ENCODE assay signal across 15 cellular contexts in genomic region chr1:7341145-7341900, GRCh38.
DNase-seq lines count a peak whose midpoint lies in the region; ATAC-seq, FAIRE-seq and TF ChIP-seq lines count a peak whose summit lies in the region.
"Had no signal": no experiment of that assay in that cellular context is flagged by ENCODE, and none has a peak within 500 bp of the region (broad histone marks: within the 10 kb centered on the region; RNA-seq: fewer than 3 reads in every experiment).

No MANE protein-coding gene starts in this region.

- H3K27ac Mint-ChIP-seq in astrocyte (ENCODE audit: unreplicated experiment): no peak overlapping the region
- no peak overlapping the region for H3K27ac Mint-ChIP-seq in activated CD4-positive, alpha-beta T cell treated with anti-CD3 and anti-CD28 coated beads, Interleukin-2, amount 10 ng/mL, durations not matched to agents 24 days and 14 days
- no peak overlapping the region for H3K27ac Mint-ChIP-seq in activated naive CD8-positive, alpha-beta T cell treated with anti-CD3 and anti-CD28 coated beads, Interleukin-2, amount 50 U/mL, for 24 hours
- H3K27ac Mint-ChIP-seq: activated CD4-positive, alpha-beta memory T cell treated with anti-CD3 and anti-CD28 coated beads, Interleukin-2, amount 10 ng/mL, durations not matched to agents 7 days and 5 days; stimulated activated effector memory CD8-positive, alpha-beta T cell treated with anti-CD3 and anti-CD28 coated beads, Interleukin-12 subunit alpha, Interleukin-12 subunit beta, amount 100 ng/mL, for 72 hours had no signal

- H3K4me3 Mint-ChIP-seq in astrocyte (ENCODE audit: unreplicated experiment): no peak overlapping the region
- H3K4me3 Mint-ChIP-seq in activated CD4-positive, alpha-beta T cell treated with anti-CD3 and anti-CD28 coated beads, Interleukin-2, amount 10 ng/mL, durations not matched to agents 24 days and 14 days: no peak overlapping the region
- no peak overlapping the region for H3K4me3 Mint-ChIP-seq in activated naive CD8-positive, alpha-beta T cell treated with anti-CD3 and anti-CD28 coated beads, Interleukin-2, amount 50 U/mL, for 24 hours
- H3K4me3 Mint-ChIP-seq: activated CD4-positive, alpha-beta memory T cell treated with anti-CD3 and anti-CD28 coated beads, Interleukin-2, amount 10 ng/mL, durations not matched to agents 7 days and 5 days; stimulated activated effector memory CD8-positive, alpha-beta T cell treated with anti-CD3 and anti-CD28 coated beads, Interleukin-12 subunit alpha, Interleukin-12 subunit beta, amount 100 ng/mL, for 72 hours had no signal

- FAIRE-seq in astrocyte (lab: Jason Lieb, UNC): no peak
- peak; percentile 58 for FAIRE-seq in islet of Langerhans (lab: Jason Lieb, UNC)

- intact Hi-C loops in A673 (cut with micrococcal nuclease; ENCODE audit: unreplicated experiment): no loop called here
- intact Hi-C loops in activated CD4-positive, alpha-beta T cell treated with anti-CD3 and anti-CD28 coated beads, Interleukin-2, amount 10 ng/mL, durations not matched to agents 24 days and 14 days (cut with micrococcal nuclease): no loop called here
- intact Hi-C loops in sigmoid colon (cut with DNase I): no loop called here

- H2AFZ ChIP-seq in astrocyte (ENCODE audit: low read depth, low read length): no peak overlapping the region

- no peaks in the 10 kb centered on the region for H3K79me2 ChIP-seq in astrocyte (ENCODE audit: insufficient read depth, low read length)

- H3K27me3 ChIP-seq in A673 (replicated peaks; ENCODE audit: insufficient read depth, low read depth, low read length, poor library complexity) (no peaks in the 10 kb centered on the region), astrocyte (ENCODE audit: insufficient read depth, low read length) (no peaks in the 10 kb centered on the region), sigmoid colon (no peaks in the 10 kb centered on the region)

- H3K36me3 ChIP-seq in A673 (ENCODE audit: insufficient read depth, low read length, poor library complexity, severe bottlenecking) (no peaks in the 10 kb centered on the region), astrocyte (ENCODE audit: insufficient read depth, low read length) (no peaks in the 10 kb centered on the region), sigmoid colon (no peaks in the 10 kb centered on the region)

- TF ChIP-seq CTCF in A673 (conservative IDR thresholded peaks at IDR 0.05; ENCODE audit: low read depth, low read length) (no peak), astrocyte (IDR thresholded peaks at IDR 0.05; ENCODE audit: insufficient read depth, low read depth, low read length) (no peak), sigmoid colon (IDR thresholded peaks at IDR 0.05) (no peak)

- no peak overlapping the region for H3K27ac ChIP-seq in A673 (ENCODE audit: low read depth, low read length, poor library complexity, severe bottlenecking)
- H3K27ac ChIP-seq in astrocyte (ENCODE audit: low read depth, low read length): no peak overlapping the region
- no peak overlapping the region for H3K27ac ChIP-seq in sigmoid colon

- H3K36me3 Mint-ChIP-seq in astrocyte (ENCODE audit: low read depth, unreplicated experiment): peaks cover 1% of the 10 kb centered on the region
- H3K36me3 Mint-ChIP-seq in activated CD4-positive, alpha-beta T cell treated with anti-CD3 and anti-CD28 coated beads, Interleukin-2, amount 10 ng/mL, durations not matched to agents 24 days and 14 days (ENCODE audit: low read depth): no peaks in the 10 kb centered on the region
- H3K36me3 Mint-ChIP-seq in activated naive CD8-positive, alpha-beta T cell treated with anti-CD3 and anti-CD28 coated beads, Interleukin-2, amount 50 U/mL, for 24 hours (ENCODE audit: low read depth): no peaks in the 10 kb centered on the region
- H3K36me3 Mint-ChIP-seq: stimulated activated effector memory CD8-positive, alpha-beta T cell treated with anti-CD3 and anti-CD28 coated beads, Interleukin-12 subunit alpha, Interleukin-12 subunit beta, amount 100 ng/mL, for 72 hours had no signal

- TF ChIP-seq EP300 in sigmoid colon (IDR thresholded peaks at IDR 0.05): no peak

- no peak for TF ChIP-seq POLR2A in sigmoid colon (IDR thresholded peaks at IDR 0.05)

- H3K9me3 Mint-ChIP-seq in astrocyte (ENCODE audit: unreplicated experiment): peaks cover 2% of the 10 kb centered on the region
- no peaks in the 10 kb centered on the region for H3K9me3 Mint-ChIP-seq in activated CD4-positive, alpha-beta T cell treated with anti-CD3 and anti-CD28 coated beads, Interleukin-2, amount 10 ng/mL, durations not matched to agents 24 days and 14 days
- H3K9me3 Mint-ChIP-seq in activated naive CD8-positive, alpha-beta T cell treated with anti-CD3 and anti-CD28 coated beads, Interleukin-2, amount 50 U/mL, for 24 hours: no peaks in the 10 kb centered on the region
- H3K9me3 Mint-ChIP-seq: activated CD4-positive, alpha-beta memory T cell treated with anti-CD3 and anti-CD28 coated beads, Interleukin-2, amount 10 ng/mL, durations not matched to agents 7 days and 5 days; stimulated activated effector memory CD8-positive, alpha-beta T cell treated with anti-CD3 and anti-CD28 coated beads, Interleukin-12 subunit alpha, Interleukin-12 subunit beta, amount 100 ng/mL, for 72 hours had no signal

- H3K9me3 ChIP-seq in A673 (ENCODE audit: low read depth, low read length, poor library complexity, severe bottlenecking): no peaks in the 10 kb centered on the region
- peaks cover 5% of the 10 kb centered on the region for H3K9me3 ChIP-seq in astrocyte (ENCODE audit: insufficient read depth, low read depth, low read length)
- no peaks in the 10 kb centered on the region for H3K9me3 ChIP-seq in sigmoid colon

- ATAC-seq in activated naive CD8-positive, alpha-beta T cell treated with anti-CD3 and anti-CD28 coated beads, Interleukin-2, amount 50 U/mL, for 24 hours: no peak
- ATAC-seq: Panc1; stimulated activated effector memory CD8-positive, alpha-beta T cell treated with anti-CD3 and anti-CD28 coated beads, Interleukin-12 subunit alpha, Interleukin-12 subunit beta, amount 100 ng/mL, for 72 hours had no signal

- CTCF ChIA-PET in A673 (lab: Charles Lee): no interaction called here

- POLR2A ChIA-PET in A673 (lab: Charles Lee; ENCODE audit: low non-redundant PET): no interaction called here

- peak overlapping the region; percentile 12 for H3K4me2 ChIP-seq in astrocyte (ENCODE audit: low read length)

- no TSS peak for BruUV-seq in A673 (replicated peaks; lab: Mats Ljungman, UMichigan)

- DNase-seq in A673 (ENCODE audit: low spot score) (peak; percentile 37), NCI-H1092 treated with DMSO at 0.1 percent for 48 hours (lab: John Stamatoyannopoulos, UW) (peak; percentile 80), astrocyte (ENCODE audit: low read depth) (peak; percentile 52), sigmoid colon (no peak)
- no peak for DNase-seq in activated CD4-positive, alpha-beta T cell treated with anti-CD3 and anti-CD28 coated beads, Interleukin-2, amount 10 ng/mL, durations not matched to agents 24 days and 14 days
- no peak for DNase-seq in stimulated activated CD4-positive, alpha-beta T cell treated with anti-CD3 and anti-CD28 coated beads, Interleukin-2, amount 100 ng/mL, for 24 hours
- DNase-seq in activated naive CD8-positive, alpha-beta T cell treated with anti-CD3 and anti-CD28 coated beads, Interleukin-2, amount 50 U/mL, for 24 hours: no peak
- DNase-seq: activated CD4-positive, alpha-beta memory T cell treated with anti-CD3 and anti-CD28 coated beads, Interleukin-2, amount 10 ng/mL, durations not matched to agents 7 days and 5 days; activated naive CD4-positive, alpha-beta T cell; H7; NCI-H187; T1000 had no signal

- H3K4me1 ChIP-seq in A673 (ENCODE audit: insufficient read depth, low read length, poor library complexity, severe bottlenecking) (peaks cover 14% of the 10 kb centered on the region), astrocyte (ENCODE audit: insufficient read depth, low read length) (peaks cover 5% of the 10 kb centered on the region), sigmoid colon (peaks cover 0 to 23% (median 15%) of the 10 kb centered on the region in 4 donors)

- 29 to 57% methylated on average over 11 of the region's 11 CpGs for WGBS in sigmoid colon, 2 donors

- H3K9ac ChIP-seq in astrocyte (ENCODE audit: low read length): no peak overlapping the region

- no peaks in the 10 kb centered on the region for H3K4me1 Mint-ChIP-seq in astrocyte (ENCODE audit: low read depth, unreplicated experiment)
- no peaks in the 10 kb centered on the region for H3K4me1 Mint-ChIP-seq in activated CD4-positive, alpha-beta T cell treated with anti-CD3 and anti-CD28 coated beads, Interleukin-2, amount 10 ng/mL, durations not matched to agents 24 days and 14 days
- H3K4me1 Mint-ChIP-seq in activated naive CD8-positive, alpha-beta T cell treated with anti-CD3 and anti-CD28 coated beads, Interleukin-2, amount 50 U/mL, for 24 hours: no peaks in the 10 kb centered on the region
- H3K4me1 Mint-ChIP-seq: activated CD4-positive, alpha-beta memory T cell treated with anti-CD3 and anti-CD28 coated beads, Interleukin-2, amount 10 ng/mL, durations not matched to agents 7 days and 5 days; stimulated activated effector memory CD8-positive, alpha-beta T cell treated with anti-CD3 and anti-CD28 coated beads, Interleukin-12 subunit alpha, Interleukin-12 subunit beta, amount 100 ng/mL, for 72 hours had no signal

- H3K4me3 ChIP-seq in A673 (ENCODE audit: low read depth, low read length, poor library complexity, severe bottlenecking) (no peak overlapping the region), astrocyte (ENCODE audit: insufficient read depth, low read depth, low read length) (no peak overlapping the region), sigmoid colon (no peak overlapping the region)

- no peaks in the 10 kb centered on the region for H4K20me1 ChIP-seq in astrocyte (ENCODE audit: insufficient read depth, low read length)

- peaks cover 4% of the 10 kb centered on the region for H3K27me3 Mint-ChIP-seq in astrocyte (ENCODE audit: low read depth, unreplicated experiment)
- H3K27me3 Mint-ChIP-seq in activated CD4-positive, alpha-beta T cell treated with anti-CD3 and anti-CD28 coated beads, Interleukin-2, amount 10 ng/mL, durations not matched to agents 24 days and 14 days: no peaks in the 10 kb centered on the region
- H3K27me3 Mint-ChIP-seq in activated naive CD8-positive, alpha-beta T cell treated with anti-CD3 and anti-CD28 coated beads, Interleukin-2, amount 50 U/mL, for 24 hours: no peaks in the 10 kb centered on the region
- H3K27me3 Mint-ChIP-seq: activated CD4-positive, alpha-beta memory T cell treated with anti-CD3 and anti-CD28 coated beads, Interleukin-2, amount 10 ng/mL, durations not matched to agents 7 days and 5 days had no signal

Comparison
In these comparisons a context has a peak if more than half of its experiments do, and no peak if none do; other contexts are left out.
1. DNase-seq: peak in A673 (single experiment), NCI-H1092 treated with DMSO at 0.1 percent for 48 hours (single experiment) and astrocyte (single experiment); none in activated CD4-positive, alpha-beta T cell treated with anti-CD3 and anti-CD28 coated beads, Interleukin-2, amount 10 ng/mL, durations not matched to agents 24 days and 14 days (single experiment), stimulated activated CD4-positive, alpha-beta T cell treated with anti-CD3 and anti-CD28 coated beads, Interleukin-2, amount 100 ng/mL, for 24 hours (0 of 2), activated naive CD8-positive, alpha-beta T cell treated with anti-CD3 and anti-CD28 coated beads, Interleukin-2, amount 50 U/mL, for 24 hours (single experiment) and sigmoid colon (single experiment).